Comparison of ENCODE assay signal across 24 cellular contexts in genomic region chr4:57435300-57435699, GRCh38.
"Had no signal": no experiment of that assay in that cellular context is flagged by ENCODE, and none has a peak within 500 bp of the region (broad histone marks: within the 10 kb centered on the region; RNA-seq: fewer than 3 reads in every experiment).

No MANE protein-coding gene starts in this region.

- H3K4me3 ChIP-seq: stomach, suprapubic skin, testis, thoracic aorta, thyroid gland, tibial artery, tibial nerve, transverse colon, upper lobe of left lung, upper lobe of right lung, uterus, vagina had no signal

- H3K36me3 ChIP-seq: stomach, suprapubic skin, thoracic aorta, thyroid gland, tibial artery, tibial nerve, transverse colon, upper lobe of left lung, upper lobe of right lung, uterus, vagina had no signal

- H3K27me3 ChIP-seq: stomach, suprapubic skin, testis, thyroid gland, tibial artery, tibial nerve, transverse colon, upper lobe of left lung, upper lobe of right lung, uterus, vagina had no signal

- DNase-seq: stimulated activated CD4-positive, alpha-beta T cell treated with anti-CD3 and anti-CD28 coated beads, Interleukin-2, amount 100 ng/mL, for 48 hours; stimulated activated CD4-positive, alpha-beta T cell treated with anti-CD3 and anti-CD28 coated beads, Interleukin-4, amount 100 ng/mL, for 1 hour; stimulated activated CD4-positive, alpha-beta T cell treated with anti-CD3 and anti-CD28 coated beads, Interleukin-4, amount 100 ng/mL, for 24 hours; stimulated activated CD4-positive, alpha-beta T cell treated with anti-CD3 and anti-CD28 coated beads, Interleukin-4, amount 100 ng/mL, for 4 hours; stimulated activated CD8-positive, alpha-beta memory T cell treated with anti-CD3 and anti-CD28 coated beads, Interleukin-4, amount 100 ng/mL, for 48 hours; stimulated activated naive B cell treated with anti-CD40 and anti-IgM and Interleukin-4, amounts not matched to agents 10 μg/mL and 1 μg/mL and 100 μg/mL, for 72 hours; stimulated activated naive CD4-positive, alpha-beta T cell; stimulated activated naive CD4-positive, alpha-beta T cell treated with Interleukin-2 at 50 U/mL for 16 hours; stimulated activated naive CD8-positive, alpha-beta T cell treated with anti-CD3 and anti-CD28 coated beads, Interleukin-15, amount 100 ng/mL, for 72 hours; stimulated activated naive CD8-positive, alpha-beta T cell treated with anti-CD3 and anti-CD28 coated beads, Interleukin-15, Interleukin-2, amounts not matched to agents 100 U/mL and 50 U/mL, for 24 hours; stomach; substantia nigra; testis; thyroid gland; tibial artery; transverse colon; trophoblast cell; upper lobe of left lung; upper lobe of right lung; uterus had no signal

- H3K9me3 ChIP-seq: stomach, suprapubic skin, testis, thoracic aorta, thyroid gland, tibial artery, tibial nerve, transverse colon, upper lobe of left lung, upper lobe of right lung, uterus, vagina had no signal

- H3K27ac ChIP-seq: stomach, suprapubic skin, testis, thoracic aorta, thyroid gland, tibial artery, tibial nerve, transverse colon, upper lobe of left lung, upper lobe of right lung, uterus, vagina had no signal
